ENCODE assay signal across 12 cellular contexts in genomic region chr11:45798793-45799441, GRCh38. TPM values are rescaled to one million over a fixed set of nuclear protein-coding genes. Genes with fewer than 3 reads are reported as not detected.
DNase-seq lines count a peak whose midpoint lies in the region; ATAC-seq and TF ChIP-seq lines count a peak whose summit lies in the region.
"Had no signal": no experiment of that assay in that cellular context is flagged by ENCODE, and none has a peak within 500 bp of the region (broad histone marks: within the 10 kb centered on the region; RNA-seq: fewer than 3 reads in every experiment).

No MANE protein-coding gene starts in this region.

- intact Hi-C loops in upper lobe of right lung (cut with DNase I): no loop called here
- intact Hi-C loops in CD14-positive monocyte (cut with micrococcal nuclease): no loop called here

- peak overlapping the region; percentile 59 for H3K27ac ChIP-seq in upper lobe of right lung
- H3K27ac ChIP-seq in coronary artery: no peak overlapping the region

- peak; percentile 79 for ATAC-seq in upper lobe of right lung

- peaks cover 0 to 3% of the 10 kb centered on the region in 2 donors for H3K36me3 Mint-ChIP-seq in CD14-positive monocyte

- H3K4me3 Mint-ChIP-seq in CD14-positive monocyte: no peak overlapping the region

- peaks cover 3 to 10% (median 9%) of the 10 kb centered on the region in 3 donors for H3K27me3 Mint-ChIP-seq in CD14-positive monocyte (ENCODE audit: low read depth in 3 of 3)

- H3K36me3 ChIP-seq in upper lobe of right lung: no peaks in the 10 kb centered on the region

- peaks cover 3% of the 10 kb centered on the region for H3K4me1 Mint-ChIP-seq in CD14-positive monocyte

- no peaks in the 10 kb centered on the region for H3K9me3 ChIP-seq in upper lobe of right lung

- H3K4me3 ChIP-seq in upper lobe of right lung (no peak overlapping the region), coronary artery (no peak overlapping the region)

- H3K4me1 ChIP-seq in upper lobe of right lung: peaks cover 12% of the 10 kb centered on the region

- peaks cover 0 to 3% (median 0%) of the 10 kb centered on the region in 7 donors for H3K9me3 Mint-ChIP-seq in CD14-positive monocyte

- DNase-seq in SIG-M5 treated with dmso at 0.1 percent for 504 hours (lab: John Stamatoyannopoulos, UW; ENCODE audit: unreplicated experiment): peak; percentile 83
- no peak for DNase-seq in SIG-M5 (lab: John Stamatoyannopoulos, UW)
- peak; percentile 56 for DNase-seq in NCI-H69 (lab: John Stamatoyannopoulos, UW)
- peak; percentile 36 for DNase-seq in fibroblast of peridontal ligament (ENCODE audit: extremely low read depth)
- peak; percentile 86 for DNase-seq in upper lobe of right lung
- no peak for DNase-seq in CD14-positive monocyte (ENCODE audit: low spot score)
- DNase-seq in activated T-cell treated with anti-CD3 and anti-CD28 coated beads, Interleukin-2, amount 50 U/mL, for 48 hours: no peak
- DNase-seq in coronary artery (ENCODE audit: low spot score): no peak
- DNase-seq: activated CD4-positive, alpha-beta T cell treated with anti-CD3 and anti-CD28 coated beads for 1 hour; activated effector memory CD4-positive, alpha-beta T cell treated with anti-CD3 and anti-CD28 coated beads, Interleukin-2, amount 50 U/mL, for 16 hours; NK-92 treated with Interleukin-12 subunit alpha and Interleukin-12 subunit beta, amount 100 ng/mL, for 24 hours; stimulated activated CD4-positive, alpha-beta T cell treated with anti-CD3 and anti-CD28 coated beads, Interleukin-15, amount 100 ng/mL, for 24 hours had no signal

- no peak overlapping the region for H3K27ac Mint-ChIP-seq in CD14-positive monocyte

- no peak for TF ChIP-seq CTCF in upper lobe of right lung (IDR thresholded peaks at IDR 0.05)
- no peak for TF ChIP-seq CTCF in CD14-positive monocyte (IDR thresholded peaks at IDR 0.05)
- TF ChIP-seq CTCF in coronary artery (IDR thresholded peaks at IDR 0.05): no peak

- H3K27me3 ChIP-seq in upper lobe of right lung: no peaks in the 10 kb centered on the region

RNA-seq across cellular contexts. Expression of gene SLC35C1, which starts 6.0 kb away (rescaled TPM):
- total RNA-seq in upper lobe of right lung: 25.1 TPM
- 10 to 100 TPM; 12.8 to 14.0 TPM for polyA plus RNA-seq in CD14-positive monocyte

RNA-seq across cellular contexts. Expression of gene CRY2, which starts 48.4 kb away (rescaled TPM):
- 54.2 TPM for total RNA-seq in upper lobe of right lung
- 1 to 10 TPM; 5.1 to 7.2 TPM for polyA plus RNA-seq in CD14-positive monocyte

Comparison
In these comparisons a context has a peak if more than half of its experiments do, and no peak if none do; other contexts are left out.
1. DNase-seq: peak in SIG-M5 treated with dmso at 0.1 percent for 504 hours (single experiment), NCI-H69 (single experiment), fibroblast of peridontal ligament (single experiment) and upper lobe of right lung (single experiment); none in SIG-M5 (single experiment), CD14-positive monocyte (single experiment), activated T-cell treated with anti-CD3 and anti-CD28 coated beads, Interleukin-2, amount 50 U/mL, for 48 hours (0 of 2) and coronary artery (single experiment).